ENCODE assay signal across 22 cellular contexts in the genomic region with DNA sequence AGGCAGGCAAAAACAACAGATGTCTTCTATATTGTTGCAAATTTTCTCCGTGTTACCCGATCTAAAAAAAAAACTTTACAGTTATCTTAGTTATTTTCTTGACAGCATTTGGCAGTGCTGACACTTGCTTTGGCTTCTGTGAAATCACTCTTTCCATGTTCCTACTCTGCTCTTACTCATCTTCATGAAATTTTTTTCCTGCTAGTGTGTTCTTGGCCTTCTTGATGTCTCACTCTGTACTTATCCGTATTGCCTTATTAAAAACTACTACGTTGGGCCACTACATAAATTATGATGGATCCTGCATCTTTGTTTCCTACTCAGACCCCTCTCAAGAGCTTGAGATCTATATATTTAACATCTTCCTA.
DNase-seq lines count a peak whose midpoint lies in the region; ATAC-seq and TF ChIP-seq lines count a peak whose summit lies in the region.
"Had no signal": no experiment of that assay in that cellular context is flagged by ENCODE, and none has a peak within 500 bp of the region (broad histone marks: within the 10 kb centered on the region; RNA-seq: fewer than 3 reads in every experiment).

No MANE protein-coding gene starts in this region.

- H3K27ac ChIP-seq in fibroblast of lung (ENCODE audit: insufficient read depth, low read length), result no peak overlapping the region
- H3K27ac ChIP-seq: A549, left lung, neural progenitor cell, uterus had no signal

- DNase-seq in AG08395 (ENCODE audit: low spot score), result peak; percentile 5
- DNase-seq in fibroblast of lung (ENCODE audit: low read depth in 2 of 2), result peak; percentile 6 to 65
- no peak for DNase-seq in Ammon's horn (ENCODE audit: low spot score)
- no peak for DNase-seq in GM19240 (ENCODE audit: insufficient read length, low spot score)
- DNase-seq: activated CD4-positive, alpha-beta memory T cell treated with anti-CD3 and anti-CD28 coated beads for 36 hours; erythroblast; Karpas-422; left lung; NCI-H1105; NCI-H524 treated with DMSO at 0.1 percent for 48 hours; stimulated activated CD4-positive, alpha-beta T cell treated with anti-CD3 and anti-CD28 coated beads, Interleukin-4, amount 100 ng/mL, for 4 hours; substantia nigra; T-cell; uterus had no signal

- no peaks in the 10 kb centered on the region for H4K20me1 ChIP-seq in fibroblast of lung (ENCODE audit: control insufficient read depth, extremely low read depth, insufficient read depth, low read length)

- H3K9me3 ChIP-seq in fibroblast of lung (ENCODE audit: control insufficient read depth, insufficient read depth, low read depth, low read length), result no peaks in the 10 kb centered on the region
- H3K9me3 ChIP-seq: A549, left lung, uterus had no signal

- no peaks in the 10 kb centered on the region for H3K36me3 Mint-ChIP-seq in activated naive CD8-positive, alpha-beta T cell
- H3K36me3 Mint-ChIP-seq: activated CD4-positive, alpha-beta memory T cell treated with anti-CD3 and anti-CD28 coated beads for 36 hours had no signal

- no peak overlapping the region for H3K4me2 ChIP-seq in fibroblast of lung (ENCODE audit: extremely low read depth, insufficient read depth, low read length)
- H3K4me2 ChIP-seq: A549, GM23338, neural progenitor cell had no signal

- peak overlapping the region; percentile 28 for H3K4me3 Mint-ChIP-seq in activated naive CD8-positive, alpha-beta T cell
- H3K4me3 Mint-ChIP-seq: activated CD4-positive, alpha-beta memory T cell treated with anti-CD3 and anti-CD28 coated beads for 36 hours; GM23338; neural progenitor cell; T-cell had no signal

- H3K9ac ChIP-seq in fibroblast of lung (ENCODE audit: insufficient read depth, low read length), result no peak overlapping the region
- H3K9ac ChIP-seq: neural progenitor cell had no signal

- H3K4me1 ChIP-seq in fibroblast of lung (ENCODE audit: control insufficient read depth, extremely low read depth, insufficient read depth, low read length), result peaks cover 2% of the 10 kb centered on the region
- H3K4me1 ChIP-seq: A549, left lung, neural progenitor cell, uterus had no signal

- no peaks in the 10 kb centered on the region for H3K79me2 ChIP-seq in fibroblast of lung (ENCODE audit: control insufficient read depth, insufficient read depth, low read length)

- H3K9me3 Mint-ChIP-seq in activated naive CD8-positive, alpha-beta T cell (ENCODE audit: low read depth), result no peaks in the 10 kb centered on the region
- H3K9me3 Mint-ChIP-seq: activated CD4-positive, alpha-beta memory T cell treated with anti-CD3 and anti-CD28 coated beads for 36 hours; GM23338; neural progenitor cell; T-cell had no signal

- peak overlapping the region; percentile 67 for H3K27ac Mint-ChIP-seq in activated naive CD8-positive, alpha-beta T cell
- H3K27ac Mint-ChIP-seq: activated CD4-positive, alpha-beta memory T cell treated with anti-CD3 and anti-CD28 coated beads for 36 hours; GM23338; neural progenitor cell had no signal

- no peaks in the 10 kb centered on the region for H3K27me3 ChIP-seq in fibroblast of lung (ENCODE audit: control insufficient read depth, insufficient read depth, low read length)
- H3K27me3 ChIP-seq: left lung, neural progenitor cell, uterus had no signal

- no peak for TF ChIP-seq CTCF in fibroblast of lung (conservative IDR thresholded peaks at IDR 0.05 in 1 of 2, IDR thresholded peaks at IDR 0.05 in 1 of 2; ENCODE audit: low read depth in 1 of 2, low read length in 2 of 2)

- peaks cover 31% of the 10 kb centered on the region for H3K4me1 Mint-ChIP-seq in activated naive CD8-positive, alpha-beta T cell (ENCODE audit: low read depth)
- H3K4me1 Mint-ChIP-seq: GM23338 had no signal

- H3K27me3 Mint-ChIP-seq in activated naive CD8-positive, alpha-beta T cell, result no peaks in the 10 kb centered on the region
- H3K27me3 Mint-ChIP-seq: T-cell had no signal

- ATAC-seq in HG03135 (IDR thresholded peaks at IDR 0.05; ENCODE audit: unreplicated experiment) (no peak), HG03520 (IDR thresholded peaks at IDR 0.05; ENCODE audit: unreplicated experiment) (no peak)
- ATAC-seq: A549, GM23338, left lung, Right ventricle myocardium inferior, T-cell had no signal

- no peaks in the 10 kb centered on the region for H3K36me3 ChIP-seq in fibroblast of lung (ENCODE audit: control insufficient read depth, insufficient read depth, low read length)
- H3K36me3 ChIP-seq: uterus had no signal

- H2AFZ ChIP-seq in fibroblast of lung (ENCODE audit: low read length), result no peak overlapping the region
- H2AFZ ChIP-seq: GM23338, neural progenitor cell had no signal

- H3K4me3 ChIP-seq in GM08714 (ENCODE audit: low read length) (peak overlapping the region; percentile 100), fibroblast of lung (replicated peaks in 1 of 4; ENCODE audit: control extremely low read depth in 1 of 4, insufficient read depth in 1 of 4, low read depth in 3 of 4, low read length in 4 of 4) (no peak overlapping the region)
- H3K4me3 ChIP-seq: A549, GM23338, left lung, neural progenitor cell, uterus had no signal

Comparison
In these comparisons a context has a peak if more than half of its experiments do, and no peak if none do; other contexts are left out.
1. DNase-seq: peak in AG08395 (single experiment) and fibroblast of lung (2 of 2); none in Ammon's horn (single experiment) and GM19240 (single experiment).